Comparison of ENCODE assay signal across 8 cellular contexts in genomic region chr4:112145820-112146813, GRCh38. TPM values are rescaled to one million over a fixed set of nuclear protein-coding genes. Genes with fewer than 3 reads are reported as not detected.
A peak's percentile ranks its signal among the peaks of the same experiment; 100 is the strongest.
DNase-seq lines count a peak whose midpoint lies in the region; ATAC-seq and TF ChIP-seq lines count a peak whose summit lies in the region.

No MANE protein-coding gene starts in this region.

- ATAC-seq in GM21825 (IDR thresholded peaks at IDR 0.05; ENCODE audit: unreplicated experiment), result peak; percentile 44

- in situ Hi-C loops in KBM-7 (cut with MboI; ENCODE audit: low pct_unique_long_range_greater_than_20kb, low sequenced_read_pairs), result no loop called here

- no peak for TF ChIP-seq CTCF in GM10266 (IDR thresholded peaks at IDR 0.05; ENCODE audit: control insufficient read depth, insufficient read depth, low read depth, missing control alignments)

- peak; percentile 82 for DNase-seq in GM10266 (ENCODE audit: extremely low spot score)
- DNase-seq in KBM-7, result peak; percentile 77
- DNase-seq in activated CD4-positive, CD25-positive, alpha-beta regulatory T cell (lab: John Stamatoyannopoulos, UW), result peak; percentile 4 to 46 (median 25)
- peak; percentile 32 for DNase-seq in cerebellum (ENCODE audit: low spot score)
- DNase-seq in kidney tubule cell (ENCODE audit: low spot score), result peak; percentile 64
- DNase-seq in stimulated activated CD4-positive, alpha-beta T cell treated with anti-CD3 and anti-CD28 coated beads, Interleukin-1b, Interleukin-23, amount 100 ng/mL, for 4 hours (ENCODE audit: low read depth in 2 of 2), result peak; percentile 64 to 70
- DNase-seq in NCI-H2107 treated with DMSO at 0.1 percent for 48 hours (lab: John Stamatoyannopoulos, UW; ENCODE audit: unreplicated experiment), result no peak

RNA-seq across cellular contexts. Expression of gene FAM241A, which starts 0.9 kb away (rescaled TPM):
- 1.9 TPM for total RNA-seq in cerebellum
